Comparison of ENCODE assay signal across 8 cellular contexts in the genomic region with DNA sequence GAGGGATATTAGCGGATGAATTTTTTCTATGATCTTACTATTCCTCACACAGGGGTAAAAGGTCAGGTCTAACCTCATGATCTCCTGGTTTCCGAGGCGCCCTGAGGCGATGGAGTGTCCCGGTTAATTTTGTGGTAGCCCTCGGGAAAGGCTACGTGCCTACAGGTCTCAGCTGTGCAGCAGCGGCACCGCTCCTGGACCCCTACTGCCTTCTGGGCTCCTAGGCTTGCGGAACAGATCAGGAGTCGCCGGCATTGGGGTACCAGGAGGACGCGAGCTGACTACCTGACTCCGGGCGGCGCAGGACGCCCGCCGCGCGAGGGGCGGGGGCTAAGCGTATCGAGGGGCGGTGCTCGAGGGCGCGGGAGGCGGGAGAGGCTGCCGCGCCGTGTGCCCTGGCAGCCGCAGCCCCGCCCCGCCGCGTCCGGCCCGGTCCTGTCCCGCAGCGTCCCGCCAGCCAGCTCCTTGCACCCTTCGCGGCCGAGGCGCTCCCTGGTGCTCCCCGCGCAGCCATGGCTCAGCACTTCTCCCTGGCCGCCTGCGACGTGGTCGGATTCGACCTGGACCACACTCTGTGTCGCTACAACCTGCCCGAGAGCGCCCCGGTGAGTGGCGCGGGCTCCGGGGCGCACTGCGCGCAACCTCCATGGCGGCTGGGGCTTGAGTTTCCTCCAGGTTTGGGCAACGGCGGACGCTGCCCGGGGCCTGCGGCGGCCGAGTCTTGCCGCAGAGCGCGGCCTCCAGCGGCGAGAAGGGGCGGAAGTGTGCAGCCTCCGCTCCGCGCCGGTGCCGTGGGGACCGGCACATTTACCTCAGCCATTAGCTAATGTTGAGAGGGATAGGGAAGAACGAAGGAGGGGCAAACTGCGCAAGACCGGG. TPM values are rescaled to one million over a fixed set of nuclear protein-coding genes. Genes with fewer than 3 reads are reported as not detected.
DNase-seq lines count a peak whose midpoint lies in the region; TF ChIP-seq lines count a peak whose summit lies in the region.

Gene NT5DC1 (plus strand): TSS at position 435 of the 879 bp plus-strand sequence. CDS start 78 bp downstream, at position 513.

- 0 out of 2 replicates have a peak, but pooled peaks cover 4% of the 10 kb centered on the region for H3K79me2 ChIP-seq in SK-N-SH (ENCODE audit: insufficient read depth)

- peak; percentile 43 for TF ChIP-seq CTCF in SK-N-SH (IDR thresholded peaks at IDR 0.05)
- no peak for TF ChIP-seq CTCF in glutamatergic neuron (IDR thresholded peaks at IDR 0.05; ENCODE audit: partially characterized antibody, unreplicated experiment)
- peak; percentile 33 to 57 (median 38) for TF ChIP-seq CTCF in ovary (IDR thresholded peaks at IDR 0.05)
- TF ChIP-seq CTCF in tibial artery (IDR thresholded peaks at IDR 0.05) = peak; percentile 16 to 36

- H3K9me3 Mint-ChIP-seq in glutamatergic neuron (ENCODE audit: unreplicated experiment) = peaks cover 5% of the 10 kb centered on the region

- H3F3A ChIP-seq in SK-N-SH (replicated peaks; ENCODE audit: insufficient read depth) = peaks cover 21% of the 10 kb centered on the region

- peak within 1 kb of the TSS; percentile 87 for H3K27ac Mint-ChIP-seq in glutamatergic neuron (ENCODE audit: unreplicated experiment)

- H3K27ac ChIP-seq in SK-N-SH (ENCODE audit: low read depth in 2 of 2, low read length in 1 of 2) (peak within 1 kb of the TSS; percentile 79 to 92), ovary (peak within 1 kb of the TSS; percentile 67 to 96), tibial artery (peak within 1 kb of the TSS; percentile 82 to 98)

- no peaks in the 10 kb centered on the region for H3K9me2 ChIP-seq in SK-N-SH

- peak within 1 kb of the TSS; percentile 97 for H2AFZ ChIP-seq in SK-N-SH (ENCODE audit: low read depth)

- no peak; the same call in 1 of the 2 replicates for TF ChIP-seq RAD21 in SK-N-SH (IDR thresholded peaks at IDR 0.05; ENCODE audit: low read length)

- H3K4me1 ChIP-seq in SK-N-SH (ENCODE audit: control insufficient read depth in 1 of 2, insufficient read depth in 2 of 2, low read depth in 1 of 2, low read length in 1 of 2) (peaks cover under 1 to 16% of the 10 kb centered on the region in 2 experiments; a peak in 3 of 4 replicates), ovary (ENCODE audit: insufficient read depth) (no peaks in the 10 kb centered on the region), tibial artery (peaks cover 0 to 53% (median 39%) of the 10 kb centered on the region in 4 donors)

- H3K4me3 ChIP-seq in GM08714 (ENCODE audit: low read length) (peak within 1 kb of the TSS; percentile 80), MG63 (peak within 1 kb of the TSS; percentile 66), SK-N-SH (ENCODE audit: low read depth in 2 of 2, low read length in 1 of 2) (peak within 1 kb of the TSS; percentile 71 to 95), ovary (peak within 1 kb of the TSS; percentile 76), tibial artery (peak within 1 kb of the TSS; percentile 57 to 86)

- H3K4me1 Mint-ChIP-seq in glutamatergic neuron (ENCODE audit: low read depth, unreplicated experiment) = no peaks in the 10 kb centered on the region

- no peaks in the 10 kb centered on the region for H3K36me3 Mint-ChIP-seq in glutamatergic neuron (ENCODE audit: unreplicated experiment)

- H3K36me3 ChIP-seq in MG63 = no peaks in the 10 kb centered on the region
- no peaks in the 10 kb centered on the region for H3K36me3 ChIP-seq in SK-N-SH (replicated peaks in 1 of 2; ENCODE audit: control insufficient read depth in 1 of 2, insufficient read depth in 2 of 2, low read length in 1 of 2)
- no peaks in the 10 kb centered on the region for H3K36me3 ChIP-seq in ovary
- H3K36me3 ChIP-seq in tibial artery = no peaks in the 10 kb centered on the region

- peak within 1 kb of the TSS; percentile 94 for H3K4me3 Mint-ChIP-seq in glutamatergic neuron (ENCODE audit: unreplicated experiment)

- TF ChIP-seq POLR2A in ovary (IDR thresholded peaks at IDR 0.05) = peak; percentile 62

- POLR2A ChIA-PET in SK-N-SH (lab: Yijun Ruan, JAX) = interaction anchor here (0.7 to 1.3 kb wide), 5 partner anchors 9 to 470 kb away, joined by 3 to 6 read pairs (median 3); no protein-coding TSS in a partner anchor

- H3K9ac ChIP-seq in SK-N-SH = peak within 1 kb of the TSS; percentile 83

- WGBS in SK-N-SH (ENCODE audit: low lambda C conversion rate) = 4% methylated on average over 19 of the region's 87 CpGs
- WGBS in ovary, 3 donors = 0 to 1% (median 1%) methylated on average over 42 to 87 of the region's 87 CpGs

- H3K4me2 ChIP-seq in SK-N-SH = peak within 1 kb of the TSS; percentile 97

- H3K9me3 ChIP-seq in MG63 (no peaks in the 10 kb centered on the region), SK-N-SH (peaks cover 9% of the 10 kb centered on the region; the same call in 1 of the 2 replicates), ovary (no peaks in the 10 kb centered on the region), tibial artery (peaks cover 0 to 10% (median 8%) of the 10 kb centered on the region in 3 donors)

- intact Hi-C loops in ovary (cut with DNase I) (loop anchor here in 1 of 4 donors (2.0 kb wide), 1 partner anchor 90 kb away; no protein-coding TSS in a partner anchor), tibial artery (cut with DNase I; ENCODE audit: low total_unique reads) (loop anchor here (2.0 kb wide), 1 partner anchor 90 kb away; no protein-coding TSS in a partner anchor)

- H4K20me1 ChIP-seq in SK-N-SH (ENCODE audit: insufficient read depth) = no peaks in the 10 kb centered on the region

- TF ChIP-seq EP300 in SK-N-SH (IDR thresholded peaks at IDR 0.05; ENCODE audit: borderline replicate concordance in 1 of 2, low read depth in 1 of 2, low read length in 1 of 2) (no peak), ovary (IDR thresholded peaks at IDR 0.05) (no peak)

- CTCF ChIA-PET in SK-N-SH (lab: Yijun Ruan, JAX) = interaction anchor here (0.7 to 2.3 kb wide), 10 partner anchors 10 to 1353 kb away, joined by 3 to 16 read pairs (median 3); no protein-coding TSS in a partner anchor

- H3K27me3 Mint-ChIP-seq in glutamatergic neuron (ENCODE audit: unreplicated experiment) = peaks cover 3% of the 10 kb centered on the region

- DNase-seq in HCEC 1CT (peak; percentile 77), MG63 (peak; percentile 80), SK-N-SH (peak; percentile 95), glutamatergic neuron (peak; percentile 85), ovary (peak; percentile 78 to 85 (median 80)), tibial artery (peak; percentile 73 to 91)
- DNase-seq in activated naive CD4-positive, alpha-beta T cell treated with anti-CD3 and anti-CD28 coated beads, Interleukin-2, amount 50 U/mL, for 16 hours = peak; percentile 89

- H3K27me3 ChIP-seq in MG63 (no peaks in the 10 kb centered on the region), SK-N-SH (ENCODE audit: insufficient read depth) (no peaks in the 10 kb centered on the region), ovary (no peaks in the 10 kb centered on the region), tibial artery (no peaks in the 10 kb centered on the region)

TF ChIP-seq in SK-N-SH, 30 proteins besides CTCF, POLR2A, EP300 and RAD21 (continues in another document):
- TF ChIP-seq FOXM1 (IDR thresholded peaks at IDR 0.05; ENCODE audit: low read depth) = no peak
- TF ChIP-seq TCF12 (IDR thresholded peaks at IDR 0.05) = no peak
- no peak for TF ChIP-seq SIN3A (IDR thresholded peaks at IDR 0.05; ENCODE audit: borderline replicate concordance, low read depth, low read length)
- TF ChIP-seq YY1 (IDR thresholded peaks at IDR 0.05; ENCODE audit: low read depth) = peak; percentile 81
- peak; percentile 55 for TF ChIP-seq NRF1 (IDR thresholded peaks at IDR 0.05; ENCODE audit: low read depth, low read length)
- TF ChIP-seq, protein P1, sequence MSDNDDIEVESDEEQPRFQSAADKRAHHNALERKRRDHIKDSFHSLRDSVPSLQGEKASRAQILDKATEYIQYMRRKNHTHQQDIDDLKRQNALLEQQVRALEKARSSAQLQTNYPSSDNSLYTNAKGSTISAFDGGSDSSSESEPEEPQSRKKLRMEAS (IDR thresholded peaks at IDR 0.05; ENCODE audit: low read depth) = 0 out of 2 replicates have a peak, but pooled peaks have one; percentile 51
- TF ChIP-seq RXRA (IDR thresholded peaks at IDR 0.05; ENCODE audit: borderline replicate concordance, low read depth) = no peak
- TF ChIP-seq FOSL2 (IDR thresholded peaks at IDR 0.05; ENCODE audit: borderline replicate concordance, low read depth) = no peak
- TF ChIP-seq GABPA (IDR thresholded peaks at IDR 0.05; ENCODE audit: low read depth) = 0 out of 2 replicates have a peak, but pooled peaks have one; percentile 38
- TF ChIP-seq RFX5 (IDR thresholded peaks at IDR 0.05; ENCODE audit: low read length) = no peak
- no peak; the same call in 1 of the 2 replicates for TF ChIP-seq FOXJ3 (CRISPR knock-in tag; IDR thresholded peaks at IDR 0.05)
- TF ChIP-seq POLR2AphosphoS5 (IDR thresholded peaks at IDR 0.05; ENCODE audit: low read depth, low read length) = peak; percentile 80
- no peak for TF ChIP-seq GATA2 (CRISPR knock-in tag; IDR thresholded peaks at IDR 0.05)
- TF ChIP-seq, protein P2, sequence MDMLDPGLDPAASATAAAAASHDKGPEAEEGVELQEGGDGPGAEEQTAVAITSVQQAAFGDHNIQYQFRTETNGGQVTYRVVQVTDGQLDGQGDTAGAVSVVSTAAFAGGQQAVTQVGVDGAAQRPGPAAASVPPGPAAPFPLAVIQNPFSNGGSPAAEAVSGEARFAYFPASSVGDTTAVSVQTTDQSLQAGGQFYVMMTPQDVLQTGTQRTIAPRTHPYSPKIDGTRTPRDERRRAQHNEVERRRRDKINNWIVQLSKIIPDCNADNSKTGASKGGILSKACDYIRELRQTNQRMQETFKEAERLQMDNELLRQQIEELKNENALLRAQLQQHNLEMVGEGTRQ (IDR thresholded peaks at IDR 0.05; ENCODE audit: borderline replicate concordance, low read depth, low read length) = no peak
- TF ChIP-seq, protein P3, sequence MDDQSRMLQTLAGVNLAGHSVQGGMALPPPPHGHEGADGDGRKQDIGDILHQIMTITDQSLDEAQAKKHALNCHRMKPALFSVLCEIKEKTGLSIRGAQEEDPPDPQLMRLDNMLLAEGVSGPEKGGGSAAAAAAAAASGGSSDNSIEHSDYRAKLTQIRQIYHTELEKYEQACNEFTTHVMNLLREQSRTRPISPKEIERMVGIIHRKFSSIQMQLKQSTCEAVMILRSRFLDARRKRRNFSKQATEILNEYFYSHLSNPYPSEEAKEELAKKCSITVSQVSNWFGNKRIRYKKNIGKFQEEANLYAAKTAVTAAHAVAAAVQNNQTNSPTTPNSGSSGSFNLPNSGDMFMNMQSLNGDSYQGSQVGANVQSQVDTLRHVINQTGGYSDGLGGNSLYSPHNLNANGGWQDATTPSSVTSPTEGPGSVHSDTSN (IDR thresholded peaks at IDR 0.05) = no peak
- no peak for TF ChIP-seq TEAD4 (IDR thresholded peaks at IDR 0.05; ENCODE audit: borderline replicate concordance, insufficient read depth)

RNA-seq across cellular contexts. Expression of gene NT5DC1, which starts in this region (rescaled TPM):
- total RNA-seq in MG63 (2014; rRNA removed; shearing (Covaris generic); ENCODE audit: low replicate concordance) = 5.2 and 12.8 TPM in 2 replicates
- polyA plus RNA-seq in SK-N-SH (2012; rRNA removed) (20.3 and 21.0 TPM in 2 replicates), ovary (10 to 100 TPM; 14.4 to 25.5 TPM)
- 18.5 and 23.5 TPM in 2 replicates for polyA plus RNA-seq in SK-N-SH (2012; cell fraction: cytosol; rRNA removed)
- polyA plus RNA-seq in SK-N-SH (2012; cell fraction: nucleus; rRNA removed) = 7.4 and 18.2 TPM in 2 replicates
- total RNA-seq in glutamatergic neuron (ENCODE audit: unreplicated experiment) (21.6 TPM), ovary (10 to 100 TPM in 6 of 7 donors, 1 to 10 TPM in 1; 5.1 to 33.9 (median 27.8) TPM)

Comparison
In these comparisons a context has a peak if more than half of its experiments do, and no peak if none do; other contexts are left out.
1. Peak in every context shown above with its lines: DNase-seq, H3K4me3 ChIP-seq and H3K27ac ChIP-seq.